9 cellular contexts compared by ENCODE assay signal in the genomic region with DNA sequence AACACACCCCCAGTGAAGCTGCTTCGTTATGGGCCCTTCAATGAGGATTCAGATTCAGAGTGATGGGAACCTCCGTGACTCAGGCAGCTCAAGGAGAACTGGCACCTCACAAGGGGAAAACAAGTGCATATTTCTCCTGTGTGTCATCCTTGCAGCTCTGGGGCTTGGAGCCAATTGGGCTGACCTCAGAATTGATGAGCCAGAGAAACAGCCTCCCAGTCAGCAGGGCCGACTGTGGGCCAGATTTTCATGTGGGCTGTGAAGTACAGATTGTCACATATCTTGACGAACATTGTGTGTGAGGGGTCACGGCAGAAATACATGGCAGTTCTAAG.
DNase-seq lines count a peak whose midpoint lies in the region; ATAC-seq lines count a peak whose summit lies in the region.
"Had no signal": no experiment of that assay in that cellular context is flagged by ENCODE, and none has a peak within 500 bp of the region (broad histone marks: within the 10 kb centered on the region; RNA-seq: fewer than 3 reads in every experiment).

No MANE protein-coding gene starts in this region.

- in situ Hi-C loops in G401 (cut with HindIII; ENCODE audit: low sequenced_read_pairs) = no loop called here

- CTCF ChIA-PET in activated CD4-positive, alpha-beta T cell treated with anti-CD3 and anti-CD28 coated beads for 36 hours (lab: Charles Lee) = no interaction called here

- intact Hi-C loops in activated CD4-positive, alpha-beta T cell treated with anti-CD3 and anti-CD28 coated beads for 36 hours (cut with DNase I, micrococcal nuclease) = no loop called here

- no peaks in the 10 kb centered on the region for H3K36me3 Mint-ChIP-seq in activated CD4-positive, alpha-beta T cell treated with anti-CD3 and anti-CD28 coated beads for 36 hours (ENCODE audit: low read depth)
- H3K36me3 Mint-ChIP-seq: immature natural killer cell had no signal

- H3K4me1 Mint-ChIP-seq in activated CD4-positive, alpha-beta T cell treated with anti-CD3 and anti-CD28 coated beads for 36 hours = no peaks in the 10 kb centered on the region
- H3K4me1 Mint-ChIP-seq: immature natural killer cell had no signal

- H3K27me3 Mint-ChIP-seq in activated CD4-positive, alpha-beta T cell treated with anti-CD3 and anti-CD28 coated beads for 36 hours = peaks cover 10% of the 10 kb centered on the region

- H3K4me3 Mint-ChIP-seq in activated CD4-positive, alpha-beta T cell treated with anti-CD3 and anti-CD28 coated beads for 36 hours = no peak overlapping the region
- H3K4me3 Mint-ChIP-seq: immature natural killer cell had no signal

- H3K9me3 Mint-ChIP-seq in activated CD4-positive, alpha-beta T cell treated with anti-CD3 and anti-CD28 coated beads for 36 hours (ENCODE audit: low read depth) = no peaks in the 10 kb centered on the region

- no peak overlapping the region for H3K27ac Mint-ChIP-seq in activated CD4-positive, alpha-beta T cell treated with anti-CD3 and anti-CD28 coated beads for 36 hours
- H3K27ac Mint-ChIP-seq: immature natural killer cell had no signal

- POLR2A ChIA-PET in activated CD4-positive, alpha-beta T cell treated with anti-CD3 and anti-CD28 coated beads for 36 hours (lab: Charles Lee) = interaction anchor here (0.7 kb wide), 1 partner anchor 35 kb away, joined by 3 read pairs; no protein-coding TSS in a partner anchor

- ATAC-seq in activated CD4-positive, alpha-beta T cell treated with anti-CD3 and anti-CD28 coated beads for 36 hours = no peak

- DNase-seq in G401 (ENCODE audit: low spot score) (peak; percentile 18), SW480 (ENCODE audit: low spot score) (peak; percentile 66), glomerular endothelial cell (ENCODE audit: extremely low read depth, low read depth, low spot score) (peak; percentile 90), renal cortical epithelial cell (ENCODE audit: low read depth) (peak; percentile 99), COLO668 (lab: John Stamatoyannopoulos, UW; ENCODE audit: unreplicated experiment) (no peak), NCI-H187 (lab: John Stamatoyannopoulos, UW) (no peak)
- no peak for DNase-seq in stimulated activated CD4-positive, alpha-beta T cell treated with anti-CD3 and anti-CD28 coated beads, Interleukin-4, amount 100 ng/mL, for 1 hour
- DNase-seq in activated CD4-positive, alpha-beta T cell treated with anti-CD3 and anti-CD28 coated beads for 36 hours = no peak
- DNase-seq: immature natural killer cell had no signal

Comparison
In these comparisons a context has a peak if more than half of its experiments do, and no peak if none do; other contexts are left out.
1. DNase-seq: peak in G401 (single experiment), SW480 (single experiment), glomerular endothelial cell (single experiment) and renal cortical epithelial cell (single experiment); none in stimulated activated CD4-positive, alpha-beta T cell treated with anti-CD3 and anti-CD28 coated beads, Interleukin-4, amount 100 ng/mL, for 1 hour (single experiment), activated CD4-positive, alpha-beta T cell treated with anti-CD3 and anti-CD28 coated beads for 36 hours (single experiment), COLO668 (single experiment) and NCI-H187 (0 of 2).